ENCODE assay signal across 1 cellular context in the genomic region with DNA sequence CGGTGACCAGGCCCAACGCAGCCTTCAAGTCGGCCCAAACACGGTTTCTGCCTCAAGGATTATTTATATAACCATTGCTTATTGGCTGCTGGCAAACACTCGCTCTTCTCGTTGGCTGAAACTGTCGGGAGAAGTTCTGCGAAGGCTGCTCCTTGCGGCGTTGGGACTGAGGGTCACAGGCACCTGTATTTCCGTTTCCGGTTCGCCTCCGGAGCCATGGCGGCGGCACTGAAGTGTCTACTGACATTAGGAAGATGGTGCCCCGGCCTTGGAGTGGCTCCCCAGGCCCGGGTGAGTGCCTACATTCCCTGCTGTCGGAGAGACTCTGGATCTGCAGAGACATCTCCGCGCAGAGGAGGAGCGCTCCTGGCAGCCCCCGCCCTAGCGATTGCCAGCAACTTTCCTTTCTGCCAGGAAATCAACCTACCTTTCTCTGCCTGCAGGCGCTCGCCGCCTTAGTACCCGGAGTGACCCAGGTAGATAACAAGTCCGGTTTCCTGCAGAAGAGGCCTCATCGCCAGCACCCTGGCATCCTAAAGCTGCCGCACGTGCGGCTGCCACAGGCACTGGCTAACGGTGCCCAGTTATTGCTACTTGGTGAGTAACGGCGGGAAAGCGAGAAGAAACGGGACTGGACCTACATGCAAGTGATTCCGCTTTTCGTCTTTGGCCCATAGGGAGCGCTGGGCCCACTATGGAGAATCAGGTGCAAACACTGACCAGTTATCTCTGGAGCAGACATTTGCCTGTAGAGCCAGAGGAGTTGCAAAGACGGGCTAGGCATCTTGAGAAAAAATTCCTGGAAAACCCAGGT.
TF ChIP-seq lines count a peak whose summit lies in the region.

Gene METTL17 (plus strand): TSS at position 194 of the 814 bp plus-strand sequence. CDS start 23 bp downstream, at position 217.

TF ChIP-seq in HEK293, 187 proteins besides CTCF, POLR2A, EP300 and RAD21 (continued from another document and continues in another):
- TF ChIP-seq REST (tag by site-specific recombination; IDR thresholded peaks at IDR 0.05) = no peak
- no peak for TF ChIP-seq ZNF221 (tag by site-specific recombination; IDR thresholded peaks at IDR 0.05; ENCODE audit: borderline replicate concordance)
- TF ChIP-seq ZNF623 (tag by site-specific recombination; IDR thresholded peaks at IDR 0.05) = no peak; the same call in 1 of the 2 replicates
- TF ChIP-seq ZNF211 (tag by site-specific recombination; IDR thresholded peaks at IDR 0.05; ENCODE audit: low read depth) = no peak
- peak; percentile 24 for TF ChIP-seq ZBTB26 (tag by site-specific recombination; optimal IDR thresholded peaks at IDR 0.05)
- peak; percentile 31; the same call in 1 of the 2 replicates for TF ChIP-seq ZNF394 (tag by site-specific recombination; IDR thresholded peaks at IDR 0.05; ENCODE audit: borderline replicate concordance)
- TF ChIP-seq ZNF501 (tag by site-specific recombination; IDR thresholded peaks at IDR 0.05) = no peak; the same call in 1 of the 2 replicates
- no peak for TF ChIP-seq RBAK (tag by site-specific recombination; IDR thresholded peaks at IDR 0.05)
- no peak for TF ChIP-seq ZNF426 (tag by site-specific recombination; IDR thresholded peaks at IDR 0.05)
- TF ChIP-seq ZNF19 (tag by site-specific recombination; IDR thresholded peaks at IDR 0.05; ENCODE audit: low read depth) = no peak
- TF ChIP-seq, protein P1, sequence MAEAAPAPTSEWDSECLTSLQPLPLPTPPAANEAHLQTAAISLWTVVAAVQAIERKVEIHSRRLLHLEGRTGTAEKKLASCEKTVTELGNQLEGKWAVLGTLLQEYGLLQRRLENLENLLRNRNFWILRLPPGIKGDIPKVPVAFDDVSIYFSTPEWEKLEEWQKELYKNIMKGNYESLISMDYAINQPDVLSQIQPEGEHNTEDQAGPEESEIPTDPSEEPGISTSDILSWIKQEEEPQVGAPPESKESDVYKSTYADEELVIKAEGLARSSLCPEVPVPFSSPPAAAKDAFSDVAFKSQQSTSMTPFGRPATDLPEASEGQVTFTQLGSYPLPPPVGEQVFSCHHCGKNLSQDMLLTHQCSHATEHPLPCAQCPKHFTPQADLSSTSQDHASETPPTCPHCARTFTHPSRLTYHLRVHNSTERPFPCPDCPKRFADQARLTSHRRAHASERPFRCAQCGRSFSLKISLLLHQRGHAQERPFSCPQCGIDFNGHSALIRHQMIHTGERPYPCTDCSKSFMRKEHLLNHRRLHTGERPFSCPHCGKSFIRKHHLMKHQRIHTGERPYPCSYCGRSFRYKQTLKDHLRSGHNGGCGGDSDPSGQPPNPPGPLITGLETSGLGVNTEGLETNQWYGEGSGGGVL (tag by site-specific recombination; IDR thresholded peaks at IDR 0.05) = no peak
- peak; percentile 92 for TF ChIP-seq ZBTB11 (tag by site-specific recombination; conservative IDR thresholded peaks at IDR 0.05; ENCODE audit: low read depth)
- TF ChIP-seq YY2 (tag by site-specific recombination; IDR thresholded peaks at IDR 0.05) = peak; percentile 92
- no peak for TF ChIP-seq GLIS1 (tag by site-specific recombination; IDR thresholded peaks at IDR 0.05)
- no peak for TF ChIP-seq ZNF660 (tag by site-specific recombination; IDR thresholded peaks at IDR 0.05)
- peak; percentile 58; the same call in 1 of the 2 replicates for TF ChIP-seq PATZ1 (tag by site-specific recombination; IDR thresholded peaks at IDR 0.05)
- TF ChIP-seq ZNF2 (tag by site-specific recombination; IDR thresholded peaks at IDR 0.05) = peak; percentile 38; the same call in 1 of the 2 replicates
- no peak for TF ChIP-seq ZNF548 (tag by site-specific recombination; IDR thresholded peaks at IDR 0.05)
- TF ChIP-seq ZNF280C (tag by site-specific recombination; IDR thresholded peaks at IDR 0.05) = no peak
- TF ChIP-seq ZBTB8A (tag by site-specific recombination; IDR thresholded peaks at IDR 0.05) = peak; percentile 24
- TF ChIP-seq ZNF433 (tag by site-specific recombination; IDR thresholded peaks at IDR 0.05; ENCODE audit: low read depth) = no peak
- no peak for TF ChIP-seq ZFP69B (tag by site-specific recombination; IDR thresholded peaks at IDR 0.05)
- TF ChIP-seq ZNF654 (tag by site-specific recombination; IDR thresholded peaks at IDR 0.05; ENCODE audit: low read depth) = no peak
- TF ChIP-seq TSHZ1 (tag by site-specific recombination; IDR thresholded peaks at IDR 0.05; ENCODE audit: borderline replicate concordance) = no peak
- no peak for TF ChIP-seq ZNF624 (tag by site-specific recombination; IDR thresholded peaks at IDR 0.05)
- TF ChIP-seq ZNF600 (tag by site-specific recombination; IDR thresholded peaks at IDR 0.05) = no peak
- TF ChIP-seq SCRT2 (tag by site-specific recombination; IDR thresholded peaks at IDR 0.05) = no peak
- TF ChIP-seq ZFP3 (tag by site-specific recombination; IDR thresholded peaks at IDR 0.05; ENCODE audit: low read depth) = no peak
- TF ChIP-seq ZNF777 (tag by site-specific recombination; IDR thresholded peaks at IDR 0.05; ENCODE audit: borderline replicate concordance) = no peak
- TF ChIP-seq ZNF266 (tag by site-specific recombination; IDR thresholded peaks at IDR 0.05; ENCODE audit: low read depth) = no peak
- TF ChIP-seq ZNF560 (tag by site-specific recombination; IDR thresholded peaks at IDR 0.05; ENCODE audit: borderline replicate concordance) = no peak
- TF ChIP-seq WT1 (tag by site-specific recombination; IDR thresholded peaks at IDR 0.05) = peak; percentile 26; the same call in 1 of the 2 replicates
- TF ChIP-seq ZNF138 (tag by site-specific recombination; IDR thresholded peaks at IDR 0.05; ENCODE audit: borderline replicate concordance) = no peak
- no peak for TF ChIP-seq ZNF596 (tag by site-specific recombination; IDR thresholded peaks at IDR 0.05)
- TF ChIP-seq ZNF302 (tag by site-specific recombination; IDR thresholded peaks at IDR 0.05; ENCODE audit: low read depth) = no peak
